Comparison of ENCODE assay signal across 1 cellular context in the genomic region with DNA sequence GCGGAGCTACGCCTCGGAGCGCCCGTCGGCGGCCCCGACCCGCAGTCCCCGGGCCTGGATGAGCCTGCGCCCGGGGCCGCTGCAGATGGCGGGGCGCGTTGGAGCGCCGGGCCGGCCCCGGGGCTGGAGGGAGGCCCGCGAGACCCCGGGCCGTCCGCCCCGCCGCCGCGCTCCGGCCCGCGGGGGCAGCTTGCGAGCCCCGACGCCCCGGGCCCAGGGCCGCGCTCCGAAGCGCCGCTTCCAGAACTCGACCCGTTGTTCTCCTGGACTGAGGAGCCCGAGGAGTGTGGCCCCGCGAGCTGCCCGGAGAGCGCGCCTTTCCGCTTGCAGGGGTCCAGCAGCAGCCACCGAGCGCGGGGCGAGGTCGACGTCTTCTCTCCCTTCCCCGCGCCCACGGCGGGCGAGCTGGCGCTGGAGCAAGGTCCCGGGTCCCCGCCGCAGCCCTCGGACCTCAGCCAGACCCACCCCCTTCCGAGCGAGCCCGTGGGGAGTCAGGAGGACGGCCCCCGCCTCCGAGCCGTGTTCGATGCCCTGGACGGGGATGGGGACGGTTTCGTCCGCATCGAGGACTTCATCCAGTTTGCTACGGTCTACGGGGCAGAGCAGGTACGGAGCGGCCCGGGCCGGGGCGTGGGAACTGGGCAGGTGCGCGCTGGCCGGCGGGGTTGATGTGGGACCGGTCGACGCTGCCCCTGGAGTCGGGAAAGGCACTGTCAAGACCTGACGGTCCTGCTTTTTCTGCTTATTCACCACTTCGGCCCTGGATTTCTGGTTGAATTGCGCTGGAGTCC.
TF ChIP-seq lines count a peak whose summit lies in the region.

No MANE protein-coding gene starts in this region.

TF ChIP-seq in HCT116, 20 proteins besides CTCF, POLR2A, EP300 and RAD21 (continued from another document):
- TF ChIP-seq MAX (IDR thresholded peaks at IDR 0.05) (no peak), CEBPB (IDR thresholded peaks at IDR 0.05; ENCODE audit: low read depth) (no peak), ATF3 (IDR thresholded peaks at IDR 0.05) (no peak), ZFX (IDR thresholded peaks at IDR 0.05) (no peak; the same call in 1 of the 2 replicates), SP1 (IDR thresholded peaks at IDR 0.05; ENCODE audit: low read depth) (no peak), SRF (IDR thresholded peaks at IDR 0.05; ENCODE audit: low read depth) (no peak), POLR2AphosphoS5 (IDR thresholded peaks at IDR 0.05; ENCODE audit: low read depth, low read length) (no peak)
